Comparison of ENCODE assay signal across 13 cellular contexts in genomic region chr10:48494611-48495010, GRCh38.
"Had no signal": no experiment of that assay in that cellular context is flagged by ENCODE, and none has a peak within 500 bp of the region (broad histone marks: within the 10 kb centered on the region; RNA-seq: fewer than 3 reads in every experiment).

No MANE protein-coding gene starts in this region.

- H3K4me1 ChIP-seq: breast epithelium, neural progenitor cell had no signal

- H3K9me3 Mint-ChIP-seq: activated naive CD4-positive, alpha-beta T cell treated with anti-CD3 and anti-CD28 coated beads, Interleukin-2, amount 50 U/mL, for 24 hours; activated T-helper 17 cell treated with anti-CD3 and anti-CD28 coated beads, Interleukin-2, amount 50 U/mL, for 72 hours; neural progenitor cell; stimulated activated naive CD8-positive, alpha-beta T cell treated with anti-CD3 and anti-CD28 coated beads, Interleukin-15, Interleukin-2, amounts not matched to agents 100 ng/mL and 50 ng/mL, for 24 hours had no signal

- H3K4me1 Mint-ChIP-seq: neural progenitor cell had no signal

- H3K36me3 Mint-ChIP-seq: activated naive CD4-positive, alpha-beta T cell treated with anti-CD3 and anti-CD28 coated beads, Interleukin-2, amount 50 U/mL, for 24 hours; neural progenitor cell had no signal

- H2AFZ ChIP-seq: neural progenitor cell, parathyroid adenoma had no signal

- H3K4me3 ChIP-seq: breast epithelium, neural progenitor cell, SK-N-MC, testis had no signal

- H3K36me3 ChIP-seq: breast epithelium, neural progenitor cell had no signal

- H3K27me3 ChIP-seq: breast epithelium, foreskin keratinocyte, neural progenitor cell, testis had no signal

- H3K4me3 Mint-ChIP-seq: activated naive CD4-positive, alpha-beta T cell treated with anti-CD3 and anti-CD28 coated beads, Interleukin-2, amount 50 U/mL, for 24 hours; activated T-helper 17 cell treated with anti-CD3 and anti-CD28 coated beads, Interleukin-2, amount 50 U/mL, for 72 hours; neural progenitor cell; stimulated activated naive CD8-positive, alpha-beta T cell treated with anti-CD3 and anti-CD28 coated beads, Interleukin-15, Interleukin-2, amounts not matched to agents 100 ng/mL and 50 ng/mL, for 24 hours had no signal

- H3K4me2 ChIP-seq: neural progenitor cell had no signal

- DNase-seq: activated T-cell treated with anti-CD3 and anti-CD28 coated beads for 4 hours; foreskin keratinocyte; left ventricle myocardium superior; mesenchymal stem cell; stimulated activated CD4-positive, alpha-beta T cell treated with anti-CD3 and anti-CD28 coated beads, Interleukin-2, amount 100 ng/mL, for 48 hours; testis had no signal

- H3K9ac ChIP-seq: neural progenitor cell, parathyroid adenoma had no signal

- H3K27ac Mint-ChIP-seq: activated naive CD4-positive, alpha-beta T cell treated with anti-CD3 and anti-CD28 coated beads, Interleukin-2, amount 50 U/mL, for 24 hours; activated T-helper 17 cell treated with anti-CD3 and anti-CD28 coated beads, Interleukin-2, amount 50 U/mL, for 72 hours; neural progenitor cell; stimulated activated naive CD8-positive, alpha-beta T cell treated with anti-CD3 and anti-CD28 coated beads, Interleukin-15, Interleukin-2, amounts not matched to agents 100 ng/mL and 50 ng/mL, for 24 hours had no signal

- ATAC-seq: activated T-helper 17 cell treated with anti-CD3 and anti-CD28 coated beads, Interleukin-2, amount 50 U/mL, for 72 hours; foreskin keratinocyte; left ventricle myocardium superior had no signal

- H3K9me3 ChIP-seq: breast epithelium, testis had no signal

- H3K27ac ChIP-seq: breast epithelium, foreskin keratinocyte, neural progenitor cell, parathyroid adenoma, SK-N-MC, testis had no signal
